In the genomic region with DNA sequence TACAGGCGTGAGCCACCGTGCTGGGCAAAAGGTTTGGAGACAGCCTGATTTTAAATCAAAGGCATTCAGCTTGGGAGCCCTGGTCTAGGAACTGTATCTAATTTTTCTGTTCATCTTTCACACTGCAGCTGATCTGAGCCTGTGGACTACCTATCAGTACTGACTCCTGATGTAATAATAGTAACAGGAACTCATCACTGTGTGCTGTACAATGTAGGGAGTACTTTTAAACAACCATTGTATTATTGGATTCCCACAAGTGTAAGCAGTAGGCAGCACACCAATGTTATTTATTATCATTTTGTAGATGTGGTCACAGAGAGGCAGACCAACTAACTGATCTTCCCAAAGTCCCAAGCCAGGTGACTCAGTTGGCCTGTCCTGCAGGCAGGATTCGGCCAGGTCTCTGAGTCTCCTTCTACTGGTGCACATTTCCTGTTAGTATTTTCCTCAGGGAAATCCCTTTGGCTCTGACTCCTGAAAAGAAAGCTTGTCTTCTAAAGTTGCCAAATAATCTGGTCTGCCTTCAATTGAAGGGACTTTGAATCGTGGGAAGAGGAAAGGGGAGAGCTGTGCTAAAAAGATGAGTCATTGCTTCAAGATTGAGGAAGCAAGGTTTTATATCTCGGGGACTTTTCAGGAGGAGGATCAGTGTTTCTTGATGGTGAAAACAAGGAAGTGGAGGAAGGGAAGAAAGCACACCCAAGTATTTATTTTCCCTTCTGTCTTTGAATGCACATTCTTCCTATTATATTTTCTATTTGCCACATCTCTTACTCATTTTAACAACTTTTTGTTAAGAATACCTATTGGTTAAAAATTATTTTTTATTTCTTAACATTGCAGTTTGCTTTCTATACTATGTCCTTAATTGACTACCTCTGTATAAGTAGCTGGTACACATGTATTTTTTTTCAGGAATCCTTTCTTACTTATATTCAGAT, we compare ENCODE assay signal across 8 cellular contexts. TPM values are rescaled to one million over a fixed set of nuclear protein-coding genes. Genes with fewer than 3 reads are reported as not detected.
DNase-seq lines count a peak whose midpoint lies in the region; ATAC-seq and TF ChIP-seq lines count a peak whose summit lies in the region.

No MANE protein-coding gene starts in this region.

- H3K27me3 Mint-ChIP-seq in activated naive CD8-positive, alpha-beta T cell treated with anti-CD3 and anti-CD28 coated beads, Interleukin-2, amount 10 ng/mL, durations not matched to agents 7 days and 5 days: peaks cover 10% of the 10 kb centered on the region
- H3K27me3 Mint-ChIP-seq in immature natural killer cell (ENCODE audit: low read depth in 3 of 3): peaks cover 2 to 9% (median 6%) of the 10 kb centered on the region in 3 donors

- DNase-seq in AG08396 (ENCODE audit: low spot score) (peak; percentile 29), HPDE6-E6E7 (ENCODE audit: extremely low spot score) (peak; percentile 61), immature natural killer cell (no peak), GM10248 (ENCODE audit: extremely low spot score) (no peak), iPS-NIHi7 (ENCODE audit: extremely low spot score) (no peak), NCI-H2227 treated with DMSO at 0.1 percent for 48 hours (lab: John Stamatoyannopoulos, UW) (no peak)
- DNase-seq in activated naive CD8-positive, alpha-beta T cell treated with anti-CD3 and anti-CD28 coated beads, Interleukin-2, amount 10 ng/mL, durations not matched to agents 7 days and 5 days: no peak

- H3K9me3 ChIP-seq in thymus (ENCODE audit: control insufficient read depth): no peaks in the 10 kb centered on the region

- H3K9me3 Mint-ChIP-seq in activated naive CD8-positive, alpha-beta T cell treated with anti-CD3 and anti-CD28 coated beads, Interleukin-2, amount 10 ng/mL, durations not matched to agents 7 days and 5 days: peaks cover 10% of the 10 kb centered on the region
- H3K9me3 Mint-ChIP-seq in immature natural killer cell: peaks cover 0 to 6% (median 0%) of the 10 kb centered on the region in 6 donors

- ATAC-seq in activated naive CD8-positive, alpha-beta T cell treated with anti-CD3 and anti-CD28 coated beads, Interleukin-2, amount 10 ng/mL, durations not matched to agents 7 days and 5 days (ENCODE audit: low read depth): peak; percentile 19

- POLR2A ChIA-PET in activated naive CD8-positive, alpha-beta T cell treated with anti-CD3 and anti-CD28 coated beads, Interleukin-2, amount 10 ng/mL, durations not matched to agents 7 days and 5 days (lab: Charles Lee): interaction anchor here (1.8 kb wide), 1 partner anchor 10 kb away, joined by 11 read pairs; no protein-coding TSS in a partner anchor
- POLR2A ChIA-PET in GM10248 (lab: Yijun Ruan, JAX): no interaction called here

- H3K27ac Mint-ChIP-seq in activated naive CD8-positive, alpha-beta T cell treated with anti-CD3 and anti-CD28 coated beads, Interleukin-2, amount 10 ng/mL, durations not matched to agents 7 days and 5 days: peak overlapping the region; percentile 4
- H3K27ac Mint-ChIP-seq in immature natural killer cell: peak overlapping the region; percentile 50 to 94 (median 86)

- no peaks in the 10 kb centered on the region for H3K36me3 ChIP-seq in thymus (ENCODE audit: control insufficient read depth, insufficient read depth)

- TF ChIP-seq CTCF in GM10248 (IDR thresholded peaks at IDR 0.05; ENCODE audit: control extremely low read depth, extremely low read depth, low read depth, missing control alignments): no peak

- peak overlapping the region; percentile 48 for H3K27ac ChIP-seq in thymus (ENCODE audit: low read depth)

- CTCF ChIA-PET in GM10248 (lab: Yijun Ruan, JAX): interaction anchor here (0.8 to 3.4 kb wide), 4 partner anchors 11 to 710 kb away, joined by 3 to 16 read pairs (median 4); no protein-coding TSS in a partner anchor

- peaks cover 52% of the 10 kb centered on the region for H3K4me1 Mint-ChIP-seq in activated naive CD8-positive, alpha-beta T cell treated with anti-CD3 and anti-CD28 coated beads, Interleukin-2, amount 10 ng/mL, durations not matched to agents 7 days and 5 days
- H3K4me1 Mint-ChIP-seq in immature natural killer cell: peaks cover 74 to 76% of the 10 kb centered on the region in 2 donors

- peak overlapping the region; percentile 3 for H3K4me3 Mint-ChIP-seq in activated naive CD8-positive, alpha-beta T cell treated with anti-CD3 and anti-CD28 coated beads, Interleukin-2, amount 10 ng/mL, durations not matched to agents 7 days and 5 days
- peak overlapping the region; percentile 60 to 83 (median 74) for H3K4me3 Mint-ChIP-seq in immature natural killer cell

- peaks cover 15% of the 10 kb centered on the region for H3K36me3 Mint-ChIP-seq in activated naive CD8-positive, alpha-beta T cell treated with anti-CD3 and anti-CD28 coated beads, Interleukin-2, amount 10 ng/mL, durations not matched to agents 7 days and 5 days
- peaks cover 0 to 6% (median 5%) of the 10 kb centered on the region in 3 donors for H3K36me3 Mint-ChIP-seq in immature natural killer cell

- 63% methylated on average over 5 of the region's 5 CpGs for WGBS in thymus

- H3K27me3 ChIP-seq in thymus (ENCODE audit: control insufficient read depth, insufficient read depth): no peaks in the 10 kb centered on the region

- no peak overlapping the region for H3K4me3 ChIP-seq in thymus (ENCODE audit: low read length)

- H3K4me1 ChIP-seq in thymus (ENCODE audit: control insufficient read depth, insufficient read depth, low read length): peaks cover 8% of the 10 kb centered on the region

RNA-seq across cellular contexts. Expression of gene IFNGR1, which starts 14.6 kb away (rescaled TPM):
- 10 to 100 TPM; 29.1 to 29.8 TPM for total RNA-seq in activated naive CD8-positive, alpha-beta T cell treated with anti-CD3 and anti-CD28 coated beads, Interleukin-2, amount 10 ng/mL, durations not matched to agents 7 days and 5 days
- 10 to 100 TPM; 70.4 to 79.3 (median 70.4) TPM for polyA plus RNA-seq in immature natural killer cell
- polyA plus RNA-seq in thymus: 197 TPM

Comparison
In these comparisons a context has a peak if more than half of its experiments do, and no peak if none do; other contexts are left out.
1. DNase-seq: peak in AG08396 (single experiment) and HPDE6-E6E7 (single experiment); none in activated naive CD8-positive, alpha-beta T cell treated with anti-CD3 and anti-CD28 coated beads, Interleukin-2, amount 10 ng/mL, durations not matched to agents 7 days and 5 days (single experiment), immature natural killer cell (0 of 3), GM10248 (single experiment), iPS-NIHi7 (single experiment) and NCI-H2227 treated with DMSO at 0.1 percent for 48 hours (single experiment).